In genomic region chr4:10612476-10612875, GRCh38 we compare ENCODE assay signal across 3 cellular contexts.
TF ChIP-seq lines count a peak whose summit lies in the region.

No MANE protein-coding gene starts in this region.

TF ChIP-seq in HCT116, 20 proteins besides CTCF, POLR2A, EP300 and RAD21:
- TF ChIP-seq YY1 (IDR thresholded peaks at IDR 0.05; ENCODE audit: extremely low read depth, insufficient replicate concordance, low read depth, low read length) (no peak), FOSL1 (IDR thresholded peaks at IDR 0.05; ENCODE audit: low read depth) (no peak), CEBPB (IDR thresholded peaks at IDR 0.05; ENCODE audit: low read depth) (no peak), CBX3 (IDR thresholded peaks at IDR 0.05; ENCODE audit: low read depth) (no peak), TCF7L2 (IDR thresholded peaks at IDR 0.05; ENCODE audit: borderline replicate concordance, extremely low read depth, insufficient read depth, insufficient read length) (no peak), SIN3A (IDR thresholded peaks at IDR 0.05; ENCODE audit: low read depth) (no peak), EZH2phosphoT487 (IDR thresholded peaks at IDR 0.05; ENCODE audit: borderline replicate concordance) (no peak), ELF1 (IDR thresholded peaks at IDR 0.05; ENCODE audit: borderline replicate concordance, low read depth) (no peak), JUND (IDR thresholded peaks at IDR 0.05) (no peak), EZH2 (IDR thresholded peaks at IDR 0.05) (no peak), ZNF274 (IDR thresholded peaks at IDR 0.05; ENCODE audit: low read depth, low read length) (no peak), ATF3 (IDR thresholded peaks at IDR 0.05) (no peak), SP1 (IDR thresholded peaks at IDR 0.05; ENCODE audit: low read depth) (no peak), EGR1 (IDR thresholded peaks at IDR 0.05; ENCODE audit: low read depth) (no peak)

TF ChIP-seq in IMR-90, 13 proteins besides CTCF, POLR2A, EP300 and RAD21:
- no peak for TF ChIP-seq MXI1 (IDR thresholded peaks at IDR 0.05; ENCODE audit: borderline replicate concordance, low read depth, low read length)
- TF ChIP-seq USF2 (IDR thresholded peaks at IDR 0.05; ENCODE audit: low read depth, low read length) = no peak
- TF ChIP-seq RCOR1 (IDR thresholded peaks at IDR 0.05; ENCODE audit: insufficient replicate concordance, low read length) = no peak
- TF ChIP-seq CHD1 (IDR thresholded peaks at IDR 0.05; ENCODE audit: low read depth, low read length) = no peak

TF ChIP-seq in WTC11, 78 proteins besides CTCF, POLR2A, EP300 and RAD21:
- TF ChIP-seq PREB (CRISPR knock-in tag; IDR thresholded peaks at IDR 0.05; ENCODE audit: borderline replicate concordance) (no peak), RORB (CRISPR knock-in tag; IDR thresholded peaks at IDR 0.05) (no peak), ZMAT4 (CRISPR knock-in tag; IDR thresholded peaks at IDR 0.05) (no peak), TCF7 (CRISPR knock-in tag; IDR thresholded peaks at IDR 0.05; ENCODE audit: low read depth) (no peak), GTF2I (CRISPR knock-in tag; conservative IDR thresholded peaks at IDR 0.05) (no peak), NR1H2 (CRISPR knock-in tag; IDR thresholded peaks at IDR 0.05) (no peak), CREM (CRISPR knock-in tag; IDR thresholded peaks at IDR 0.05) (no peak)
